ENCODE assay signal across 13 cellular contexts in genomic region chr3:177356113-177356512, GRCh38.
DNase-seq lines count a peak whose midpoint lies in the region; ATAC-seq and TF ChIP-seq lines count a peak whose summit lies in the region.
"Had no signal": no experiment of that assay in that cellular context is flagged by ENCODE, and none has a peak within 500 bp of the region (broad histone marks: within the 10 kb centered on the region; RNA-seq: fewer than 3 reads in every experiment).

No MANE protein-coding gene starts in this region.

- in situ Hi-C loops in IMR-90 (cut with MboI; ENCODE audit: low sequenced_read_pairs), result loop anchor here (10.0 kb wide), 1 partner anchor 301 kb away; no protein-coding TSS in a partner anchor

- peak overlapping the region; percentile 44 for H2AK9ac ChIP-seq in IMR-90 (replicated peaks; ENCODE audit: low read depth, low read length, poor library complexity)

- H3K4me2 ChIP-seq in IMR-90 (ENCODE audit: low read depth, low read length), result no peak overlapping the region

- H2BK20ac ChIP-seq in IMR-90 (ENCODE audit: low read depth, low read length), result peak overlapping the region; percentile 50; the same call in 1 of the 2 replicates

- H3K9me3 ChIP-seq in IMR-90 (ENCODE audit: control insufficient read depth, insufficient read depth, low read length) (no peaks in the 10 kb centered on the region), T-helper 17 cell (ENCODE audit: control insufficient read depth, low read length, poor library complexity, severe bottlenecking) (no peaks in the 10 kb centered on the region), spleen (no peaks in the 10 kb centered on the region)

- no peak overlapping the region for H3K23ac ChIP-seq in IMR-90 (ENCODE audit: low read depth, low read length)

- WGBS in IMR-90 (ENCODE audit: extremely low coverage in 2 of 2, insufficient read length in 1 of 2), 2 experiments, result 100% methylated on average over 1 of the region's 3 CpGs; no CpG with 5 or more reads in 1 of the 2 experiments
- WGBS in spleen, 5 donors, result 92 to 96% (median 95%) methylated on average over 3 of the region's 3 CpGs

- CTCF ChIA-PET in IMR-90 (lab: Yijun Ruan, JAX), result no interaction called here

- no peak overlapping the region for H3K56ac ChIP-seq in IMR-90 (ENCODE audit: extremely low read depth, insufficient read depth, low read length)

- H4K5ac ChIP-seq in IMR-90 (ENCODE audit: low read depth, low read length), result peak overlapping the region; percentile 12; the same call in 1 of the 2 replicates

- peak overlapping the region; percentile 15; the same call in 1 of the 2 replicates for H2AK5ac ChIP-seq in IMR-90 (ENCODE audit: low read depth, low read length)

- H4K20me1 ChIP-seq in IMR-90 (ENCODE audit: insufficient read depth, low read length), result no peaks in the 10 kb centered on the region

- H3K36me3 Mint-ChIP-seq in T-helper 17 cell (ENCODE audit: low read depth), result no peaks in the 10 kb centered on the region
- no peaks in the 10 kb centered on the region for H3K36me3 Mint-ChIP-seq in immature natural killer cell

- no peak overlapping the region for H3K4me3 ChIP-seq in IMR-90 (ENCODE audit: insufficient read depth, low read depth, low read length)
- H3K4me3 ChIP-seq in spleen, result no peak overlapping the region

- ATAC-seq in IMR-90 (ENCODE audit: low read depth) (no peak), T-helper 17 cell (no peak), HG03025 (IDR thresholded peaks at IDR 0.05; ENCODE audit: low FRiP score, unreplicated experiment) (no peak), HG02759 (IDR thresholded peaks at IDR 0.05; ENCODE audit: unreplicated experiment) (no peak), GM21619 (IDR thresholded peaks at IDR 0.05; ENCODE audit: unreplicated experiment) (no peak)
- ATAC-seq: activated naive CD4-positive, alpha-beta T cell treated with anti-CD3 and anti-CD28 coated beads, Interleukin-2, amount 50 U/mL, for 72 hours; esophagus mucosa had no signal

- POLR2A ChIA-PET in IMR-90 (lab: Charles Lee; ENCODE audit: unreplicated experiment), result no interaction called here

- peak overlapping the region; percentile 47; the same call in 1 of the 2 replicates for H4K91ac ChIP-seq in IMR-90 (ENCODE audit: insufficient read depth, low read depth, low read length)

- no peaks in the 10 kb centered on the region for H3K36me3 ChIP-seq in IMR-90 (ENCODE audit: control insufficient read depth, insufficient read depth, low read length)
- H3K36me3 ChIP-seq in spleen, result no peaks in the 10 kb centered on the region

- peaks cover 32% of the 10 kb centered on the region for H3K4me1 Mint-ChIP-seq in T-helper 17 cell
- peaks cover 41 to 45% of the 10 kb centered on the region in 2 donors for H3K4me1 Mint-ChIP-seq in immature natural killer cell

- peaks cover 0 to 5% (median 0%) of the 10 kb centered on the region in 6 donors for H3K9me3 Mint-ChIP-seq in immature natural killer cell

- no peak overlapping the region for H3K18ac ChIP-seq in IMR-90 (ENCODE audit: low read depth, low read length)

- H3K4me1 ChIP-seq in IMR-90 (ENCODE audit: control insufficient read depth, insufficient read depth, low read length) (peaks cover 27% of the 10 kb centered on the region), spleen (peaks cover 32 to 75% (median 59%) of the 10 kb centered on the region in 6 donors)

- no peak overlapping the region for H4K8ac ChIP-seq in IMR-90 (ENCODE audit: low read depth in 2 of 2, low read length in 2 of 2)

- no peaks in the 10 kb centered on the region for H3K27me3 Mint-ChIP-seq in T-helper 17 cell
- H3K27me3 Mint-ChIP-seq in immature natural killer cell (ENCODE audit: low read depth in 3 of 3), result peaks cover 29 to 35% (median 30%) of the 10 kb centered on the region in 3 donors

- peak overlapping the region; percentile 7 for H2AFZ ChIP-seq in IMR-90 (replicated peaks; ENCODE audit: low read length, poor library complexity)

- DNase-seq in IMR-90, result no peak
- DNase-seq in T-helper 17 cell, result no peak
- no peak for DNase-seq in immature natural killer cell
- DNase-seq in spleen, result no peak
- DNase-seq: NCI-H1930; NCI-H82; SHP77 treated with DMSO at 0.1 percent for 48 hours; stimulated activated CD4-positive, alpha-beta T cell treated with anti-CD3 and anti-CD28 coated beads, Interleukin-2, amount 100 ng/mL, for 24 hours had no signal

- no peak overlapping the region for H2BK5ac ChIP-seq in IMR-90 (ENCODE audit: low read depth, low read length, poor library complexity, severe bottlenecking)

- peak overlapping the region; percentile 25; the same call in 1 of the 3 replicates for H2BK15ac ChIP-seq in IMR-90 (ENCODE audit: low read depth, low read length)

- TF ChIP-seq RAD21 in IMR-90 (IDR thresholded peaks at IDR 0.05; ENCODE audit: low read length), result no peak

- no peak for TF ChIP-seq POLR2A in IMR-90 (IDR thresholded peaks at IDR 0.05; ENCODE audit: low read depth, low read length)
- no peak for TF ChIP-seq POLR2A in spleen (IDR thresholded peaks at IDR 0.05)

- dilution Hi-C loops in IMR-90 (cut with HindIII; ENCODE audit: low sequenced_read_pairs, unreplicated experiment), result no loop called here

- H3K14ac ChIP-seq in IMR-90 (replicated peaks; ENCODE audit: low read depth, low read length), result 0 out of 2 replicates have a peak overlapping the region, but pooled peaks have one; percentile 7

- peak overlapping the region; percentile 86; the same call in 1 of the 2 replicates for H2BK120ac ChIP-seq in IMR-90 (ENCODE audit: low read depth, low read length)

- no peaks in the 10 kb centered on the region for H3K9me1 ChIP-seq in IMR-90 (ENCODE audit: insufficient read depth, low read length)

- no TSS peak for BruUV-seq in IMR-90 (replicated peaks; lab: Mats Ljungman, UMichigan)

- H3K9ac ChIP-seq in IMR-90 (ENCODE audit: low read depth, low read length), result no peak overlapping the region

- TF ChIP-seq CTCF in IMR-90 (conservative IDR thresholded peaks at IDR 0.05; ENCODE audit: low read depth, low read length), result no peak
- TF ChIP-seq CTCF in spleen (IDR thresholded peaks at IDR 0.05 in 8 of 11, conservative IDR thresholded peaks at IDR 0.05 in 3 of 11), result no peak

- intact Hi-C loops in IMR-90 (cut with micrococcal nuclease) (no loop called here), spleen (cut with DNase I; ENCODE audit: low total_unique reads) (loop anchor here (10.0 kb wide), 1 partner anchor 301 kb away; no protein-coding TSS in a partner anchor)

- H3K4me3 Mint-ChIP-seq in T-helper 17 cell (no peak overlapping the region), immature natural killer cell (no peak overlapping the region)

- H3K27ac ChIP-seq in IMR-90 (ENCODE audit: insufficient read depth, low read length) (no peak overlapping the region), spleen (peak overlapping the region in 5 of 8 donors; percentile 90 to 97 (median 94))

- no peaks in the 10 kb centered on the region for H3K27me3 ChIP-seq in IMR-90 (ENCODE audit: control insufficient read depth, insufficient read depth, low read length)
- no peaks in the 10 kb centered on the region for H3K27me3 ChIP-seq in spleen (replicated peaks in 1 of 7)

- peak overlapping the region; percentile 51 for H3K4ac ChIP-seq in IMR-90 (ENCODE audit: low read depth, low read length)

- H3K79me1 ChIP-seq in IMR-90 (ENCODE audit: low read depth in 1 of 2, low read length in 2 of 2), result peaks cover 0 to 15% of the 10 kb centered on the region in 2 experiments; a peak in 2 of 4 replicates

- H3K27ac Mint-ChIP-seq in T-helper 17 cell, result peak overlapping the region; percentile 98
- peak overlapping the region in 5 of 6 donors; percentile 33 to 99 (median 62) for H3K27ac Mint-ChIP-seq in immature natural killer cell
- H3K27ac Mint-ChIP-seq: activated naive CD4-positive, alpha-beta T cell treated with anti-CD3 and anti-CD28 coated beads, Interleukin-2, amount 50 U/mL, for 72 hours had no signal

TF ChIP-seq in IMR-90, 13 proteins besides CTCF, POLR2A, EP300 and RAD21:
- TF ChIP-seq BHLHE40 (IDR thresholded peaks at IDR 0.05; ENCODE audit: low read depth, low read length) (no peak), RCOR1 (IDR thresholded peaks at IDR 0.05; ENCODE audit: insufficient replicate concordance, low read length) (no peak), RFX5 (IDR thresholded peaks at IDR 0.05; ENCODE audit: low read depth, low read length) (no peak)
